In genomic region chr1:1021010-1021845, GRCh38 we compare ENCODE assay signal across 7 cellular contexts. TPM values are rescaled to one million over a fixed set of nuclear protein-coding genes. Genes with fewer than 3 reads are reported as not detected.
DNase-seq lines count a peak whose midpoint lies in the region; ATAC-seq and TF ChIP-seq lines count a peak whose summit lies in the region.

No MANE protein-coding gene starts in this region.

- intact Hi-C loops in lower lobe of right lung (cut with DNase I), result no loop called here

- H3K36me3 Mint-ChIP-seq in central memory CD8-positive, alpha-beta T cell (ENCODE audit: insufficient read depth), result peaks cover 2% of the 10 kb centered on the region

- no peak for DNase-seq in GM06990 (ENCODE audit: extremely low read depth, insufficient read length)
- DNase-seq in NCI-H2227 treated with DMSO at 0.1 percent for 48 hours (lab: John Stamatoyannopoulos, UW), result peak; percentile 32
- no peak for DNase-seq in central memory CD8-positive, alpha-beta T cell (ENCODE audit: low spot score in 2 of 2)
- peak; percentile 80 for DNase-seq in lower lobe of right lung
- no peak for DNase-seq in NCI-H2107 (lab: John Stamatoyannopoulos, UW)
- no peak for DNase-seq in Ammon's horn (ENCODE audit: low spot score)

- peaks cover 51% of the 10 kb centered on the region for H3K4me1 ChIP-seq in lower lobe of right lung
- H3K4me1 ChIP-seq in urinary bladder (ENCODE audit: insufficient read depth), result no peaks in the 10 kb centered on the region

- peak overlapping the region; percentile 56 for H3K27ac ChIP-seq in lower lobe of right lung
- H3K27ac ChIP-seq in urinary bladder (ENCODE audit: low read depth), result no peak overlapping the region

- no peak overlapping the region for H3K27ac Mint-ChIP-seq in central memory CD8-positive, alpha-beta T cell (ENCODE audit: low read depth)

- H3K9me3 Mint-ChIP-seq in central memory CD8-positive, alpha-beta T cell, result no peaks in the 10 kb centered on the region

- no peaks in the 10 kb centered on the region for H3K9me3 ChIP-seq in lower lobe of right lung

- peaks cover 4% of the 10 kb centered on the region for H3K4me1 Mint-ChIP-seq in central memory CD8-positive, alpha-beta T cell

- H3K4me3 ChIP-seq in GM06990 (replicated peaks; ENCODE audit: low read depth, low read length) (peak overlapping the region; percentile 71), lower lobe of right lung (peak overlapping the region; percentile 77), urinary bladder (ENCODE audit: low read depth, low read length) (peak overlapping the region; percentile 80)

- peaks cover 16% of the 10 kb centered on the region for H3K27me3 Mint-ChIP-seq in central memory CD8-positive, alpha-beta T cell

- no peak for ATAC-seq in central memory CD8-positive, alpha-beta T cell (replicated peaks; ENCODE audit: extremely low read depth, poor library complexity, severe bottlenecking)
- peak; percentile 30 to 46 for ATAC-seq in lower lobe of right lung

- H3K27me3 ChIP-seq in GM06990 (replicated peaks; ENCODE audit: control insufficient read depth, insufficient read depth, low read length), result no peaks in the 10 kb centered on the region
- H3K27me3 ChIP-seq in lower lobe of right lung (ENCODE audit: low read depth), result no peaks in the 10 kb centered on the region

- TF ChIP-seq CTCF in GM06990 (IDR thresholded peaks at IDR 0.05; ENCODE audit: insufficient read depth, low read length, poor library complexity, severe bottlenecking) (no peak), lower lobe of right lung (IDR thresholded peaks at IDR 0.05) (no peak)

- no peaks in the 10 kb centered on the region for H3K36me3 ChIP-seq in GM06990 (ENCODE audit: control insufficient read depth, insufficient read depth, low read length)
- no peaks in the 10 kb centered on the region for H3K36me3 ChIP-seq in lower lobe of right lung
- H3K36me3 ChIP-seq in urinary bladder (ENCODE audit: insufficient read depth), result no peaks in the 10 kb centered on the region

- peak overlapping the region; percentile 55 for H3K4me3 Mint-ChIP-seq in central memory CD8-positive, alpha-beta T cell

- WGBS in urinary bladder, result 29% methylated on average over 32 of the region's 32 CpGs

RNA-seq across cellular contexts. Expression of gene AGRN, which starts 1.3 kb away (rescaled TPM):
- total RNA-seq in lower lobe of right lung (114 TPM), urinary bladder (43.3 TPM)
- polyA plus RNA-seq in urinary bladder, result 38.7 TPM

RNA-seq across cellular contexts. Expression of gene ISG15, which starts 7.9 kb away (rescaled TPM):
- total RNA-seq in lower lobe of right lung (76.9 TPM), urinary bladder (41.8 TPM)
- polyA plus RNA-seq in urinary bladder, result 75.7 TPM

RNA-seq across cellular contexts. Expression of gene HES4, which starts 21.3 kb away (rescaled TPM):
- total RNA-seq in lower lobe of right lung (21.4 TPM), urinary bladder (9.8 TPM)
- 38.5 TPM for polyA plus RNA-seq in urinary bladder

RNA-seq across cellular contexts. Expression of gene PERM1, which starts 39.3 kb away (rescaled TPM):
- not detected for total RNA-seq in lower lobe of right lung
- total RNA-seq in urinary bladder, result 0.32 TPM
- polyA plus RNA-seq in urinary bladder, result 0.73 TPM

RNA-seq across cellular contexts. Expression of gene RNF223, which starts 52.9 kb away (rescaled TPM):
- total RNA-seq in lower lobe of right lung, result 0.65 TPM
- 2.7 TPM for total RNA-seq in urinary bladder
- polyA plus RNA-seq in urinary bladder, result 0.73 TPM

Comparison
In these comparisons a context has a peak if more than half of its experiments do, and no peak if none do; other contexts are left out.
1. DNase-seq: peak in NCI-H2227 treated with DMSO at 0.1 percent for 48 hours (single experiment) and lower lobe of right lung (single experiment); none in GM06990 (single experiment), central memory CD8-positive, alpha-beta T cell (0 of 2), NCI-H2107 (single experiment) and Ammon's horn (single experiment).
2. Peak in every context shown above with its lines, with median percentiles within 50 percentile points of each other: H3K4me3 ChIP-seq.